Comparison of ENCODE assay signal across 8 cellular contexts in genomic region chr13:98653471-98653985, GRCh38.
A peak's percentile ranks its signal among the peaks of the same experiment; 100 is the strongest.
DNase-seq lines count a peak whose midpoint lies in the region; ATAC-seq and TF ChIP-seq lines count a peak whose summit lies in the region.

No MANE protein-coding gene starts in this region.

- no peak for TF ChIP-seq POLR2A in suprapubic skin (IDR thresholded peaks at IDR 0.05)

- no peaks in the 10 kb centered on the region for H3K27me3 ChIP-seq in foreskin keratinocyte
- no peaks in the 10 kb centered on the region for H3K27me3 ChIP-seq in suprapubic skin

- H3K36me3 ChIP-seq in suprapubic skin, result no peaks in the 10 kb centered on the region

- no peak for TF ChIP-seq EP300 in suprapubic skin (IDR thresholded peaks at IDR 0.05)

- 41% methylated on average over 8 of the region's 9 CpGs for WGBS in suprapubic skin

- peak; percentile 96 for TF ChIP-seq CTCF in foreskin keratinocyte (conservative IDR thresholded peaks at IDR 0.05)
- peak; percentile 85 to 89 for TF ChIP-seq CTCF in suprapubic skin (IDR thresholded peaks at IDR 0.05)

- H3K4me3 ChIP-seq in suprapubic skin, result no peak overlapping the region

- H3K4me1 ChIP-seq in foreskin keratinocyte (no peaks in the 10 kb centered on the region), suprapubic skin (peaks cover 34% of the 10 kb centered on the region)

- DNase-seq in EH (ENCODE audit: low read depth) (peak; percentile 76), Kasumi-1 (lab: John Stamatoyannopoulos, UW) (peak; percentile 60 to 73), RPMI8226 (peak; percentile 67), foreskin keratinocyte (peak in 1 of 2 donors; percentile 72), occipital lobe (lab: John Stamatoyannopoulos, UW) (peak; percentile 26), suprapubic skin (ENCODE audit: low spot score in 2 of 2) (peak; percentile 87 to 88)
- DNase-seq in activated T-helper 9 cell treated with anti-CD3 and anti-CD28 coated beads, Interleukin-2, amount 50 U/mL, for 16 hours (ENCODE audit: low read depth), result peak; percentile 60

- H3K27ac ChIP-seq in foreskin keratinocyte, result no peak overlapping the region
- H3K27ac ChIP-seq in suprapubic skin, result no peak overlapping the region

- ATAC-seq in GM21717 (IDR thresholded peaks at IDR 0.05; ENCODE audit: unreplicated experiment) (peak; percentile 90), foreskin keratinocyte (peak; percentile 88)

- H3K9me3 ChIP-seq in suprapubic skin, result no peaks in the 10 kb centered on the region
